Comparison of ENCODE assay signal across 1 cellular context in the genomic region with DNA sequence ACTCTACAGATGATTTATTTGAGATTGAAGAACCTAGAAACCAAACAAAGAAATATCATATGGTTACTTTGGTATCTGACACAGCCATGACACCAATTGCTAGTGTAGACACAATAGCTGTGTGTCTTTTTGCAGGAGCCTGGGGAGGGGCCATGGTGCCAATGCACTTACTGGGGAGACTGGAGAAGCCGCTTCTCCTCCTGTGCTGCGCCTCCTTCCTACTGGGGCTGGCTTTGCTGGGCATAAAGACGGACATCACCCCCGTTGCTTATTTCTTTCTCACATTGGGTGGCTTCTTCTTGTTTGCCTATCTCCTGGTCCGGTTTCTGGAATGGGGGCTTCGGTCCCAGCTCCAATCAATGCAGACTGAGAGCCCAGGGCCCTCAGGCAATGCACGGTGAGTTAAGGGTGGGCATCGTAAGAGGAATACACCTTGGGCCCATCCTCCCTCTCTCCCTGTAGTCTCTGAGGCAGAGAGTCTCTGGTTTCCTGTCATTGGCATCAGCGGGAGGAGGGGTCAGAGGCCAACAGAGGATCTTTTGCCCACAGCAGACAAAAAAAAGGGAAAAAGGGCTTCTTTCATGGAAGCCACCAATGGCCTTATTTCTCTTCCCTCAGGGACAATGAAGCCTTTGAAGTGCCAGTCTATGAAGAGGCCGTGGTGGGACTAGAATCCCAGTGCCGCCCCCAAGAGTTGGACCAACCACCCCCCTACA.
TF ChIP-seq lines count a peak whose summit lies in the region.

No MANE protein-coding gene starts in this region.

TF ChIP-seq in A549, 52 proteins besides CTCF, POLR2A, EP300 and RAD21 (continued from another document):
- TF ChIP-seq, protein P1, sequence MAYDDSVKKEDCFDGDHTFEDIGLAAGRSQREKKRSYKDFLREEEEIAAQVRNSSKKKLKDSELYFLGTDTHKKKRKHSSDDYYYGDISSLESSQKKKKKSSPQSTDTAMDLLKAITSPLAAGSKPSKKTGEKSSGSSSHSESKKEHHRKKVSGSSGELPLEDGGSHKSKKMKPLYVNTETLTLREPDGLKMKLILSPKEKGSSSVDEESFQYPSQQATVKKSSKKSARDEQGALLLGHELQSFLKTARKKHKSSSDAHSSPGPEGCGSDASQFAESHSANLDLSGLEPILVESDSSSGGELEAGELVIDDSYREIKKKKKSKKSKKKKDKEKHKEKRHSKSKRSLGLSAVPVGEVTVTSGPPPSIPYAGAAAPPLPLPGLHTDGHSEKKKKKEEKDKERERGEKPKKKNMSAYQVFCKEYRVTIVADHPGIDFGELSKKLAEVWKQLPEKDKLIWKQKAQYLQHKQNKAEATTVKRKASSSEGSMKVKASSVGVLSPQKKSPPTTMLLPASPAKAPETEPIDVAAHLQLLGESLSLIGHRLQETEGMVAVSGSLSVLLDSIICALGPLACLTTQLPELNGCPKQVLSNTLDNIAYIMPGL (CRISPR knock-in tag; IDR thresholded peaks at IDR 0.05; ENCODE audit: borderline replicate concordance) = no peak
- TF ChIP-seq ZFP36 (IDR thresholded peaks at IDR 0.05; ENCODE audit: borderline replicate concordance, partially characterized antibody) (no peak), EHF (CRISPR knock-in tag; IDR thresholded peaks at IDR 0.05) (no peak), RCOR1 (IDR thresholded peaks at IDR 0.05; ENCODE audit: low read depth, low read length) (no peak), ZC3H11A (IDR thresholded peaks at IDR 0.05) (no peak), BCL3 (IDR thresholded peaks at IDR 0.05) (no peak), BHLHE40 (IDR thresholded peaks at IDR 0.05; ENCODE audit: low read depth, low read length) (no peak), JUNB (IDR thresholded peaks at IDR 0.05) (no peak), ESRRA (IDR thresholded peaks at IDR 0.05; ENCODE audit: borderline replicate concordance, low read length) (no peak), CEBPB (IDR thresholded peaks at IDR 0.05) (no peak), TP53 (CRISPR knock-in tag; IDR thresholded peaks at IDR 0.05) (no peak)
- TF ChIP-seq, protein P2, sequence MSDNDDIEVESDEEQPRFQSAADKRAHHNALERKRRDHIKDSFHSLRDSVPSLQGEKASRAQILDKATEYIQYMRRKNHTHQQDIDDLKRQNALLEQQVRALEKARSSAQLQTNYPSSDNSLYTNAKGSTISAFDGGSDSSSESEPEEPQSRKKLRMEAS (IDR thresholded peaks at IDR 0.05) = no peak
